9 cellular contexts compared by ENCODE assay signal in genomic region chr7:159144756-159145543, GRCh38. TPM values are rescaled to one million over a fixed set of nuclear protein-coding genes. Genes with fewer than 3 reads are reported as not detected.
DNase-seq lines count a peak whose midpoint lies in the region; ATAC-seq, FAIRE-seq and TF ChIP-seq lines count a peak whose summit lies in the region.
"Had no signal": no experiment of that assay in that cellular context is flagged by ENCODE, and none has a peak within 500 bp of the region (broad histone marks: within the 10 kb centered on the region; RNA-seq: fewer than 3 reads in every experiment).

A gene with protein sequence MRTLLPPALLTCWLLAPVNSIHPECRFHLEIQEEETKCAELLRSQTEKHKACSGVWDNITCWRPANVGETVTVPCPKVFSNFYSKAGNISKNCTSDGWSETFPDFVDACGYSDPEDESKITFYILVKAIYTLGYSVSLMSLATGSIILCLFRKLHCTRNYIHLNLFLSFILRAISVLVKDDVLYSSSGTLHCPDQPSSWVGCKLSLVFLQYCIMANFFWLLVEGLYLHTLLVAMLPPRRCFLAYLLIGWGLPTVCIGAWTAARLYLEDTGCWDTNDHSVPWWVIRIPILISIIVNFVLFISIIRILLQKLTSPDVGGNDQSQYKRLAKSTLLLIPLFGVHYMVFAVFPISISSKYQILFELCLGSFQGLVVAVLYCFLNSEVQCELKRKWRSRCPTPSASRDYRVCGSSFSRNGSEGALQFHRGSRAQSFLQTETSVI (minus strand): TSS chr7:159144867. CDS start chr7:159144771, 96 bp downstream.

- H3K4me3 ChIP-seq in A549: peak within 1 kb of the TSS; percentile 29
- H3K4me3 ChIP-seq in esophagus (ENCODE audit: low read depth in 1 of 2, low read length in 2 of 2): peak within 1 kb of the TSS; percentile 33 to 41
- no peak within 1 kb of the TSS for H3K4me3 ChIP-seq in neuron (ENCODE audit: low read length)

- 67% methylated on average over 30 of the region's 89 CpGs for WGBS in A549 (ENCODE audit: missing lambda C conversion rate)
- WGBS in esophagus, 2 donors: 2 to 5% methylated on average over 47 to 84 of the region's 89 CpGs

- peaks cover 0 to 10% (median 9%) of the 10 kb centered on the region in 3 donors for H3K4me1 Mint-ChIP-seq in T-cell

- peak within 1 kb of the TSS; percentile 36 for H2AFZ ChIP-seq in neuron (ENCODE audit: low read depth, low read length)

- no peak for TF ChIP-seq CTCF in A549 (IDR thresholded peaks at IDR 0.05)

- no peak for TF ChIP-seq EP300 in A549 (IDR thresholded peaks at IDR 0.05)

- DNase-seq in A549 (ENCODE audit: low read depth in 1 of 2, low spot score in 1 of 2) (no peak), T-cell (peak in 18 of 34 experiments; percentile 4 to 33 (median 12)), HT-29 (ENCODE audit: low spot score) (no peak), kidney tubule cell (ENCODE audit: low spot score) (no peak), RKO (ENCODE audit: low spot score) (no peak)
- DNase-seq: DMS79 treated with DMSO at 0.1 percent for 48 hours had no signal

- no peaks in the 10 kb centered on the region for H3K36me3 Mint-ChIP-seq in T-cell

- H3K4me1 ChIP-seq in A549 (no peaks in the 10 kb centered on the region), esophagus (ENCODE audit: control insufficient read depth in 2 of 2, insufficient read depth in 2 of 2, low read length in 1 of 2) (peaks cover 2 to 7% of the 10 kb centered on the region in 2 donors), neuron (ENCODE audit: insufficient read depth, low read length) (no peaks in the 10 kb centered on the region)

- no peaks in the 10 kb centered on the region for H3K9me3 Mint-ChIP-seq in T-cell

- no peak within 1 kb of the TSS for H3K27ac ChIP-seq in A549
- H3K27ac ChIP-seq in esophagus (ENCODE audit: low read depth in 2 of 2, low read length in 1 of 2): peak within 1 kb of the TSS in 1 of 2 donors; percentile 1

- POLR2A ChIA-PET in A549 (lab: Yijun Ruan, JAX): no interaction called here
- POLR2A ChIA-PET in T-cell (lab: Charles Lee): no interaction called here

- no peak for TF ChIP-seq RAD21 in A549 (conservative IDR thresholded peaks at IDR 0.05 in 1 of 2, IDR thresholded peaks at IDR 0.05 in 1 of 2)

- no peak within 1 kb of the TSS for H3K27ac Mint-ChIP-seq in T-cell

- peak within 1 kb of the TSS; percentile 58 to 71 (median 70) for H3K4me3 Mint-ChIP-seq in T-cell

- no peak for TF ChIP-seq POLR2A in A549 (IDR thresholded peaks at IDR 0.05; ENCODE audit: low read length)

- FAIRE-seq in A549 (lab: Jason Lieb, UNC): no peak

- no peaks in the 10 kb centered on the region for H3K9me3 ChIP-seq in A549
- H3K9me3 ChIP-seq in esophagus (ENCODE audit: control insufficient read depth in 2 of 2, insufficient read depth in 1 of 2, low read depth in 1 of 2, low read length in 1 of 2): no peaks in the 10 kb centered on the region
- peaks cover 5% of the 10 kb centered on the region for H3K9me3 ChIP-seq in neuron (ENCODE audit: low read length)

- H3K27me3 Mint-ChIP-seq in T-cell: peaks cover 17 to 39% of the 10 kb centered on the region in 2 donors

- H3K27me3 ChIP-seq in esophagus (ENCODE audit: control insufficient read depth in 1 of 2, insufficient read depth in 2 of 2, low read length in 2 of 2): peaks cover 2 to 8% of the 10 kb centered on the region in 2 donors
- peaks cover 70% of the 10 kb centered on the region for H3K27me3 ChIP-seq in neuron (ENCODE audit: insufficient read depth, low read length)

- ATAC-seq in A549 (no peak), T-cell (replicated peaks in 1 of 4) (peak; percentile 46 to 79 (median 58)), GM21723 (IDR thresholded peaks at IDR 0.05; ENCODE audit: unreplicated experiment) (no peak)

- CTCF ChIA-PET in A549 (lab: Yijun Ruan, JAX): no interaction called here
- CTCF ChIA-PET in T-cell (lab: Charles Lee): no interaction called here

- H3K36me3 ChIP-seq in esophagus (ENCODE audit: control insufficient read depth in 2 of 2, insufficient read depth in 2 of 2, low read length in 1 of 2) (no peaks in the 10 kb centered on the region), neuron (ENCODE audit: insufficient read depth, low read length) (no peaks in the 10 kb centered on the region)

- H3K4me2 ChIP-seq in A549: peak within 1 kb of the TSS; percentile 58

TF ChIP-seq in A549, 52 proteins besides CTCF, POLR2A, EP300 and RAD21:
- no peak for TF ChIP-seq HMGXB4 (CRISPR knock-in tag; IDR thresholded peaks at IDR 0.05; ENCODE audit: borderline replicate concordance)
- no peak for TF ChIP-seq GATA3 (IDR thresholded peaks at IDR 0.05; ENCODE audit: borderline replicate concordance)
- TF ChIP-seq RNF2 (IDR thresholded peaks at IDR 0.05; ENCODE audit: borderline replicate concordance, low read depth): no peak
- TF ChIP-seq SREBF2 (IDR thresholded peaks at IDR 0.05): no peak
- no peak for TF ChIP-seq FOSB (CRISPR knock-in tag; IDR thresholded peaks at IDR 0.05)
- TF ChIP-seq CBX8 (IDR thresholded peaks at IDR 0.05): no peak
- TF ChIP-seq, protein P1, sequence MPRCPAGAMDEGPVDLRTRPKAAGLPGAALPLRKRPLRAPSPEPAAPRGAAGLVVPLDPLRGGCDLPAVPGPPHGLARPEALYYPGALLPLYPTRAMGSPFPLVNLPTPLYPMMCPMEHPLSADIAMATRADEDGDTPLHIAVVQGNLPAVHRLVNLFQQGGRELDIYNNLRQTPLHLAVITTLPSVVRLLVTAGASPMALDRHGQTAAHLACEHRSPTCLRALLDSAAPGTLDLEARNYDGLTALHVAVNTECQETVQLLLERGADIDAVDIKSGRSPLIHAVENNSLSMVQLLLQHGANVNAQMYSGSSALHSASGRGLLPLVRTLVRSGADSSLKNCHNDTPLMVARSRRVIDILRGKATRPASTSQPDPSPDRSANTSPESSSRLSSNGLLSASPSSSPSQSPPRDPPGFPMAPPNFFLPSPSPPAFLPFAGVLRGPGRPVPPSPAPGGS (IDR thresholded peaks at IDR 0.05): no peak
- TF ChIP-seq TFCP2L1 (CRISPR knock-in tag; IDR thresholded peaks at IDR 0.05): no peak
- TF ChIP-seq, protein P2, sequence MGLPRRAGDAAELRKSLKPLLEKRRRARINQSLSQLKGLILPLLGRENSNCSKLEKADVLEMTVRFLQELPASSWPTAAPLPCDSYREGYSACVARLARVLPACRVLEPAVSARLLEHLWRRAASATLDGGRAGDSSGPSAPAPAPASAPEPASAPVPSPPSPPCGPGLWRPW (IDR thresholded peaks at IDR 0.05): no peak
- no peak for TF ChIP-seq JUNB (IDR thresholded peaks at IDR 0.05)
- TF ChIP-seq KDM1A (IDR thresholded peaks at IDR 0.05; ENCODE audit: low read depth): no peak

RNA-seq across cellular contexts. Expression of the gene that starts here (rescaled TPM):
- polyA plus RNA-seq in A549 (2011; rRNA removed): not detected in 2 replicates
- polyA plus RNA-seq in A549 (2012; cell fraction: cytosol; rRNA removed): not detected in 2 replicates
- polyA plus RNA-seq in A549 (2012; cell fraction: nucleus; rRNA removed): 0.05 TPM in 1 of 2 replicates, not detected in the other
- not detected in 3 replicates for polyA plus RNA-seq in A549 (2017; fragmentation: RNase III; extraction: RNeasy Plus Mini Kit Qiagen cat#74134 plus additional on column Dnase treatment)
- polyA minus RNA-seq in A549 (2011; rRNA and poly(A)+ RNA removed): 0.08 TPM in 1 of 2 replicates, not detected in the other
- total RNA-seq in T-cell: under 1 TPM in 4 of 5 donors, not detected in 1; 0.25 to 0.79 (median 0.55) TPM
- polyA plus RNA-seq in esophagus: under 1 TPM; 0.39 to 0.40 TPM
- total RNA-seq in HT-29 (2014; rRNA removed; shearing (Covaris generic)): not detected in 2 replicates

Comparison
In these comparisons a context has a peak if more than half of its experiments do, and no peak if none do; other contexts are left out.
1. Peak in DNase-seq and ATAC-seq in T-cell; RNA of the gene not detected or under 1 TPM.